Comparison of ENCODE assay signal across 9 cellular contexts in the genomic region with DNA sequence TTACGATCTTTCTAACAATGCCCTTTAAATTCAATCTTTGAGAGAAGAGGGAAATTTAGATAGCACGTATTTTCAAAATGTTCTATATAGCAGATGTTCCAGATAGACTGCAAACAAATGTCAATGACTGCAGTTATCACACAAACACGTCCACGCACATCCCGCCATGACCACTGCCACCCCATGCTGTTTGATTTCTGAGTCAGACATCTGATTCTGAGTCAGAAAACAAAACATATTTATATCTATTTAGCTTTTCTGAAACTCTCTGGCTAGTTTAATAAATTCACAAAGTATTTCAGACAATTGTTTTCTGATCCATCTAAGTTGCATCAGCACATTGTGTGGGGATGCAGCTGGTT.
DNase-seq lines count a peak whose midpoint lies in the region; ATAC-seq, FAIRE-seq and TF ChIP-seq lines count a peak whose summit lies in the region.
"Had no signal": no experiment of that assay in that cellular context is flagged by ENCODE, and none has a peak within 500 bp of the region (broad histone marks: within the 10 kb centered on the region; RNA-seq: fewer than 3 reads in every experiment).

No MANE protein-coding gene starts in this region.

- no peaks in the 10 kb centered on the region for H3K36me3 ChIP-seq in GM06990 (ENCODE audit: control insufficient read depth, insufficient read depth, low read length)
- H3K36me3 ChIP-seq in astrocyte (ENCODE audit: insufficient read depth, low read length): no peaks in the 10 kb centered on the region

- intact Hi-C loops in Right ventricle myocardium inferior (cut with DNase I): no loop called here

- H4K20me1 ChIP-seq in astrocyte (ENCODE audit: insufficient read depth, low read length): no peaks in the 10 kb centered on the region

- no peak for TF ChIP-seq CTCF in GM06990 (IDR thresholded peaks at IDR 0.05; ENCODE audit: insufficient read depth, low read length, poor library complexity, severe bottlenecking)
- TF ChIP-seq CTCF in astrocyte (IDR thresholded peaks at IDR 0.05; ENCODE audit: insufficient read depth, low read depth, low read length): no peak

- peak overlapping the region; percentile 24 for H3K4me2 ChIP-seq in astrocyte (ENCODE audit: low read length)

- DNase-seq in GM06990 (ENCODE audit: extremely low read depth, insufficient read length) (peak; percentile 45), astrocyte (ENCODE audit: low read depth) (peak; percentile 29), D341Med (ENCODE audit: low spot score) (no peak), Right ventricle myocardium inferior (ENCODE audit: missing footprints) (no peak), NCI-H82 treated with DMSO at 0.1 percent for 48 hours (lab: John Stamatoyannopoulos, UW; ENCODE audit: unreplicated experiment) (no peak)
- peak; percentile 31 for DNase-seq in stimulated activated CD4-positive, alpha-beta T cell treated with anti-CD3 and anti-CD28 coated beads, Interleukin-12 subunit alpha, Interleukin-12 subunit beta, amount 100 ng/mL, for 4 hours

- no peaks in the 10 kb centered on the region for H3K4me1 ChIP-seq in astrocyte (ENCODE audit: insufficient read depth, low read length)

- no peak for FAIRE-seq in astrocyte (lab: Jason Lieb, UNC)
- FAIRE-seq: islet of Langerhans had no signal

- H3K27me3 ChIP-seq in GM06990 (replicated peaks; ENCODE audit: control insufficient read depth, insufficient read depth, low read length): no peaks in the 10 kb centered on the region
- no peaks in the 10 kb centered on the region for H3K27me3 ChIP-seq in astrocyte (ENCODE audit: insufficient read depth, low read length)

- H3K9ac ChIP-seq in astrocyte (ENCODE audit: low read length): no peak overlapping the region

- H3K36me3 Mint-ChIP-seq in T-helper 1 cell treated with Interleukin-12 subunit alpha and Interleukin-12 subunit beta and Interleukin-4 antibody, amounts not matched to agents 30 μg/mL and 1 μg/mL, for 36 hours (ENCODE audit: low read depth): peaks cover 6% of the 10 kb centered on the region
- no peaks in the 10 kb centered on the region for H3K36me3 Mint-ChIP-seq in astrocyte (ENCODE audit: low read depth, unreplicated experiment)

- no peak overlapping the region for H3K27ac ChIP-seq in astrocyte (ENCODE audit: low read depth, low read length)

- H3K79me2 ChIP-seq in astrocyte (ENCODE audit: insufficient read depth, low read length): no peaks in the 10 kb centered on the region

- ATAC-seq in GM21619 (IDR thresholded peaks at IDR 0.05; ENCODE audit: unreplicated experiment) (no peak), Right ventricle myocardium inferior (no peak)

- H3K4me1 Mint-ChIP-seq in T-helper 1 cell treated with Interleukin-12 subunit alpha and Interleukin-12 subunit beta and Interleukin-4 antibody, amounts not matched to agents 30 μg/mL and 1 μg/mL, for 36 hours (ENCODE audit: low read depth): peaks cover 51% of the 10 kb centered on the region
- H3K4me1 Mint-ChIP-seq in astrocyte (ENCODE audit: low read depth, unreplicated experiment): peaks cover 10% of the 10 kb centered on the region

- H3K9me3 ChIP-seq in astrocyte (ENCODE audit: insufficient read depth, low read depth, low read length): no peaks in the 10 kb centered on the region

- peak overlapping the region; percentile 77 for H3K27ac Mint-ChIP-seq in T-helper 1 cell treated with Interleukin-12 subunit alpha and Interleukin-12 subunit beta and Interleukin-4 antibody, amounts not matched to agents 30 μg/mL and 1 μg/mL, for 36 hours
- no peak overlapping the region for H3K27ac Mint-ChIP-seq in astrocyte (ENCODE audit: unreplicated experiment)

- peak overlapping the region; percentile 63 for H3K4me3 ChIP-seq in GM06990 (replicated peaks; ENCODE audit: low read depth, low read length)
- no peak overlapping the region for H3K4me3 ChIP-seq in astrocyte (ENCODE audit: insufficient read depth, low read depth, low read length)

- no peaks in the 10 kb centered on the region for H3K9me3 Mint-ChIP-seq in T-helper 1 cell treated with Interleukin-12 subunit alpha and Interleukin-12 subunit beta and Interleukin-4 antibody, amounts not matched to agents 30 μg/mL and 1 μg/mL, for 36 hours
- H3K9me3 Mint-ChIP-seq in astrocyte (ENCODE audit: unreplicated experiment): no peaks in the 10 kb centered on the region

- H3K27me3 Mint-ChIP-seq in T-helper 1 cell treated with Interleukin-12 subunit alpha and Interleukin-12 subunit beta and Interleukin-4 antibody, amounts not matched to agents 30 μg/mL and 1 μg/mL, for 36 hours (ENCODE audit: low read depth): no peaks in the 10 kb centered on the region
- H3K27me3 Mint-ChIP-seq in astrocyte (ENCODE audit: low read depth, unreplicated experiment): no peaks in the 10 kb centered on the region

- peak overlapping the region; percentile 79 for H3K4me3 Mint-ChIP-seq in T-helper 1 cell treated with Interleukin-12 subunit alpha and Interleukin-12 subunit beta and Interleukin-4 antibody, amounts not matched to agents 30 μg/mL and 1 μg/mL, for 36 hours
- H3K4me3 Mint-ChIP-seq in astrocyte (ENCODE audit: unreplicated experiment): no peak overlapping the region

- no peak overlapping the region for H2AFZ ChIP-seq in astrocyte (ENCODE audit: low read depth, low read length)

Comparison
In these comparisons a context has a peak if more than half of its experiments do, and no peak if none do; other contexts are left out.
1. DNase-seq: peak in GM06990 (single experiment), astrocyte (single experiment) and stimulated activated CD4-positive, alpha-beta T cell treated with anti-CD3 and anti-CD28 coated beads, Interleukin-12 subunit alpha, Interleukin-12 subunit beta, amount 100 ng/mL, for 4 hours (single experiment); none in D341Med (single experiment), Right ventricle myocardium inferior (single experiment) and NCI-H82 treated with DMSO at 0.1 percent for 48 hours (single experiment).